In the genomic region with DNA sequence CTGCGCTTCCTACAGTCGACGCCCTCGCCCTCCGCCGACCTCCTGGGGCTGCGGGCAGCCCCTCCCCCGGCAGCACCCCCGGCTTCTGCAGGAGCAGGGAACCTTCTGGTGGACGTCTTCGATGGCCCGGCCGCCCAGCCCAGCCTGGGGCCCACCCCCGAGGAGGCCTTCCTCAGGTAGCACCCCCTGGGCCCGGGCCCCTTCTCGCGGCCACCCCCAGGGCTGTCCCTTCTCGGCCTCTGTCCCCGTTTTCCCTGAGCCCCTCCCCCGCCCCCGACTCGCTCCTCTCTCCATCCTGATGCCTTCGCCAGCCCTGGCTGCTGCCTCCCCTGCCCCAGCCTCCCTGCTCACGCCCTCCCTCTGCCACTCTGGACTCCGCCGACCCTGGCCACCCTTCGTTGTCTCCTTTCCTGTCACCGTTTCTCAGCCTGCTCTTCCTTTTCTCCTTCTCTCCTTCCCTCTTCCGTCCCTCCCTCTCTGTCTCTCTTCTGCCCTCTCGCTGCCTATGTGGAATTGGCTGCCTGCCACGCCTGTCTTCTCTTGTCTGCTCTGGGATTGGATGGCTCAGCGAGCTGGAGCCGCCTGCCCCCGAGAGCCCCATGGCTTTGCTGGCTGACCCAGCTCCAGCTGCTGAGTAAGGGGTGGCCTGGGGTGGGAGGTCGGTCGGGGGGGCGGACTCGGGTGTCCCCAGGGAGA, we compare ENCODE assay signal across 1 cellular context.
TF ChIP-seq lines count a peak whose summit lies in the region.

No MANE protein-coding gene starts in this region.

TF ChIP-seq in WTC11, 78 proteins besides CTCF, POLR2A, EP300 and RAD21:
- TF ChIP-seq, protein P1, sequence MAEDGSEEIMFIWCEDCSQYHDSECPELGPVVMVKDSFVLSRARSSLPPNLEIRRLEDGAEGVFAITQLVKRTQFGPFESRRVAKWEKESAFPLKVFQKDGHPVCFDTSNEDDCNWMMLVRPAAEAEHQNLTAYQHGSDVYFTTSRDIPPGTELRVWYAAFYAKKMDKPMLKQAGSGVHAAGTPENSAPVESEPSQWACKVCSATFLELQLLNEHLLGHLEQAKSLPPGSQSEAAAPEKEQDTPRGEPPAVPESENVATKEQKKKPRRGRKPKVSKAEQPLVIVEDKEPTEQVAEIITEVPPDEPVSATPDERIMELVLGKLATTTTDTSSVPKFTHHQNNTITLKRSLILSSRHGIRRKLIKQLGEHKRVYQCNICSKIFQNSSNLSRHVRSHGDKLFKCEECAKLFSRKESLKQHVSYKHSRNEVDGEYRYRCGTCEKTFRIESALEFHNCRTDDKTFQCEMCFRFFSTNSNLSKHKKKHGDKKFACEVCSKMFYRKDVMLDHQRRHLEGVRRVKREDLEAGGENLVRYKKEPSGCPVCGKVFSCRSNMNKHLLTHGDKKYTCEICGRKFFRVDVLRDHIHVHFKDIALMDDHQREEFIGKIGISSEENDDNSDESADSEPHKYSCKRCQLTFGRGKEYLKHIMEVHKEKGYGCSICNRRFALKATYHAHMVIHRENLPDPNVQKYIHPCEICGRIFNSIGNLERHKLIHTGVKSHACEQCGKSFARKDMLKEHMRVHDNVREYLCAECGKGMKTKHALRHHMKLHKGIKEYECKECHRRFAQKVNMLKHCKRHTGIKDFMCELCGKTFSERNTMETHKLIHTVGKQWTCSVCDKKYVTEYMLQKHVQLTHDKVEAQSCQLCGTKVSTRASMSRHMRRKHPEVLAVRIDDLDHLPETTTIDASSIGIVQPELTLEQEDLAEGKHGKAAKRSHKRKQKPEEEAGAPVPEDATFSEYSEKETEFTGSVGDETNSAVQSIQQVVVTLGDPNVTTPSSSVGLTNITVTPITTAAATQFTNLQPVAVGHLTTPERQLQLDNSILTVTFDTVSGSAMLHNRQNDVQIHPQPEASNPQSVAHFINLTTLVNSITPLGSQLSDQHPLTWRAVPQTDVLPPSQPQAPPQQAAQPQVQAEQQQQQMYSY (CRISPR knock-in tag; IDR thresholded peaks at IDR 0.05): peak; percentile 62
- TF ChIP-seq GTF2I (CRISPR knock-in tag; conservative IDR thresholded peaks at IDR 0.05) (no peak), ZNF138 (CRISPR knock-in tag; conservative IDR thresholded peaks at IDR 0.05) (no peak), NFE2L1 (CRISPR knock-in tag; IDR thresholded peaks at IDR 0.05) (peak; percentile 41; the same call in 1 of the 2 replicates), SP1 (CRISPR knock-in tag; conservative IDR thresholded peaks at IDR 0.05) (0 out of 2 replicates have a peak, but pooled peaks have one; percentile 33), NR1H2 (CRISPR knock-in tag; IDR thresholded peaks at IDR 0.05) (no peak), NFYB (CRISPR knock-in tag; conservative IDR thresholded peaks at IDR 0.05; ENCODE audit: low read depth) (peak; percentile 92)
